Comparison of ENCODE assay signal across 25 cellular contexts in genomic region chr4:167838686-167839085, GRCh38.
A peak's percentile ranks its signal among the peaks of the same experiment; 100 is the strongest.
DNase-seq lines count a peak whose midpoint lies in the region; ATAC-seq, FAIRE-seq and TF ChIP-seq lines count a peak whose summit lies in the region.
"Had no signal": no experiment of that assay in that cellular context is flagged by ENCODE, and none has a peak within 500 bp of the region (broad histone marks: within the 10 kb centered on the region; RNA-seq: fewer than 3 reads in every experiment).

No MANE protein-coding gene starts in this region.

- H3K4me3 ChIP-seq in astrocyte (ENCODE audit: insufficient read depth, low read depth, low read length), result no peak overlapping the region
- H3K4me3 ChIP-seq in fibroblast of lung (replicated peaks in 1 of 4; ENCODE audit: control extremely low read depth in 1 of 4, insufficient read depth in 1 of 4, low read depth in 3 of 4, low read length in 4 of 4), result no peak overlapping the region
- H3K4me3 ChIP-seq in SK-N-SH (ENCODE audit: low read depth in 2 of 2, low read length in 1 of 2), result no peak overlapping the region
- H3K4me3 ChIP-seq: BLaER1, GM23248 had no signal

- peaks cover 1% of the 10 kb centered on the region for H3K9me3 Mint-ChIP-seq in astrocyte (ENCODE audit: unreplicated experiment)
- peaks cover 4% of the 10 kb centered on the region for H3K9me3 Mint-ChIP-seq in activated naive CD8-positive, alpha-beta T cell treated with anti-CD3 and anti-CD28 coated beads, Interleukin-2, amount 50 U/mL, for 24 hours

- no peaks in the 10 kb centered on the region for H3K36me3 Mint-ChIP-seq in astrocyte (ENCODE audit: low read depth, unreplicated experiment)
- H3K36me3 Mint-ChIP-seq in activated naive CD8-positive, alpha-beta T cell treated with anti-CD3 and anti-CD28 coated beads, Interleukin-2, amount 50 U/mL, for 24 hours (ENCODE audit: low read depth), result no peaks in the 10 kb centered on the region
- H3K36me3 Mint-ChIP-seq: CD4-positive, CD25-positive, alpha-beta regulatory T cell had no signal

- no peaks in the 10 kb centered on the region for H3F3A ChIP-seq in SK-N-SH (replicated peaks; ENCODE audit: insufficient read depth)

- H4K20me1 ChIP-seq in astrocyte (ENCODE audit: insufficient read depth, low read length) (no peaks in the 10 kb centered on the region), fibroblast of lung (ENCODE audit: control insufficient read depth, extremely low read depth, insufficient read depth, low read length) (no peaks in the 10 kb centered on the region), SK-N-SH (ENCODE audit: insufficient read depth) (no peaks in the 10 kb centered on the region)
- H4K20me1 ChIP-seq: BLaER1 had no signal

- FAIRE-seq in astrocyte (lab: Jason Lieb, UNC) (no peak), HTR-8/SVneo (lab: Jason Lieb, UNC) (no peak)
- FAIRE-seq: GM18507 had no signal

- TF ChIP-seq EP300 in SK-N-SH (IDR thresholded peaks at IDR 0.05; ENCODE audit: borderline replicate concordance in 1 of 2, low read depth in 1 of 2, low read length in 1 of 2), result no peak

- POLR2A ChIA-PET in SK-N-SH (lab: Yijun Ruan, JAX), result no interaction called here

- no peaks in the 10 kb centered on the region for H3K9me2 ChIP-seq in SK-N-SH

- no peak for ATAC-seq in activated naive CD8-positive, alpha-beta T cell treated with anti-CD3 and anti-CD28 coated beads, Interleukin-2, amount 50 U/mL, for 24 hours
- no peak for ATAC-seq in HG02884 (IDR thresholded peaks at IDR 0.05; ENCODE audit: unreplicated experiment)
- ATAC-seq: PC-3, SK-N-SH treated with all-trans-retinoic acid at 6 μM for 48 hours had no signal

- TF ChIP-seq CTCF in astrocyte (IDR thresholded peaks at IDR 0.05; ENCODE audit: insufficient read depth, low read depth, low read length) (no peak), fibroblast of lung (conservative IDR thresholded peaks at IDR 0.05 in 1 of 2, IDR thresholded peaks at IDR 0.05 in 1 of 2; ENCODE audit: low read depth in 1 of 2, low read length in 2 of 2) (no peak), SK-N-SH (IDR thresholded peaks at IDR 0.05) (no peak)

- H3K4me2 ChIP-seq in astrocyte (ENCODE audit: low read length) (no peak overlapping the region), fibroblast of lung (ENCODE audit: extremely low read depth, insufficient read depth, low read length) (no peak overlapping the region), SK-N-SH (no peak overlapping the region)
- H3K4me2 ChIP-seq: BLaER1 had no signal

- no peak overlapping the region for H3K27ac ChIP-seq in astrocyte (ENCODE audit: low read depth, low read length)
- no peak overlapping the region for H3K27ac ChIP-seq in fibroblast of lung (ENCODE audit: insufficient read depth, low read length)
- H3K27ac ChIP-seq in SK-N-SH (ENCODE audit: low read depth in 2 of 2, low read length in 1 of 2), result no peak overlapping the region
- H3K27ac ChIP-seq: BLaER1, GM23248 had no signal

- H3K4me1 ChIP-seq in astrocyte (ENCODE audit: insufficient read depth, low read length) (no peaks in the 10 kb centered on the region), fibroblast of lung (ENCODE audit: control insufficient read depth, extremely low read depth, insufficient read depth, low read length) (no peaks in the 10 kb centered on the region), SK-N-SH (ENCODE audit: control insufficient read depth in 1 of 2, insufficient read depth in 2 of 2, low read depth in 1 of 2, low read length in 1 of 2) (no peaks in the 10 kb centered on the region)
- H3K4me1 ChIP-seq: BLaER1 had no signal

- H3K27me3 Mint-ChIP-seq in astrocyte (ENCODE audit: low read depth, unreplicated experiment), result peaks cover 1% of the 10 kb centered on the region
- no peaks in the 10 kb centered on the region for H3K27me3 Mint-ChIP-seq in activated naive CD8-positive, alpha-beta T cell treated with anti-CD3 and anti-CD28 coated beads, Interleukin-2, amount 50 U/mL, for 24 hours
- H3K27me3 Mint-ChIP-seq: CD4-positive, CD25-positive, alpha-beta regulatory T cell had no signal

- no peak overlapping the region for H3K27ac Mint-ChIP-seq in astrocyte (ENCODE audit: unreplicated experiment)
- H3K27ac Mint-ChIP-seq in activated naive CD8-positive, alpha-beta T cell treated with anti-CD3 and anti-CD28 coated beads, Interleukin-2, amount 50 U/mL, for 24 hours, result no peak overlapping the region
- H3K27ac Mint-ChIP-seq: CD4-positive, CD25-positive, alpha-beta regulatory T cell had no signal

- H3K27me3 ChIP-seq in astrocyte (ENCODE audit: insufficient read depth, low read length) (no peaks in the 10 kb centered on the region), fibroblast of lung (ENCODE audit: control insufficient read depth, insufficient read depth, low read length) (no peaks in the 10 kb centered on the region), SK-N-SH (ENCODE audit: insufficient read depth) (peaks cover 3% of the 10 kb centered on the region; the same call in 1 of the 2 replicates)
- H3K27me3 ChIP-seq: BLaER1 had no signal

- no peak overlapping the region for H3K4me3 Mint-ChIP-seq in astrocyte (ENCODE audit: unreplicated experiment)
- no peak overlapping the region for H3K4me3 Mint-ChIP-seq in activated naive CD8-positive, alpha-beta T cell treated with anti-CD3 and anti-CD28 coated beads, Interleukin-2, amount 50 U/mL, for 24 hours
- H3K4me3 Mint-ChIP-seq: CD4-positive, CD25-positive, alpha-beta regulatory T cell had no signal

- CTCF ChIA-PET in SK-N-SH (lab: Yijun Ruan, JAX), result no interaction called here

- H3K9ac ChIP-seq in astrocyte (ENCODE audit: low read length) (no peak overlapping the region), fibroblast of lung (ENCODE audit: insufficient read depth, low read length) (no peak overlapping the region), SK-N-SH (no peak overlapping the region)
- H3K9ac ChIP-seq: BLaER1, GM23248 had no signal

- H3K9me3 ChIP-seq in astrocyte (ENCODE audit: insufficient read depth, low read depth, low read length) (no peaks in the 10 kb centered on the region), fibroblast of lung (ENCODE audit: control insufficient read depth, insufficient read depth, low read depth, low read length) (no peaks in the 10 kb centered on the region), SK-N-SH (no peaks in the 10 kb centered on the region)
- H3K9me3 ChIP-seq: BLaER1 had no signal

- DNase-seq in ELR (ENCODE audit: low read depth), result peak; percentile 31
- DNase-seq in astrocyte (ENCODE audit: low read depth), result peak; percentile 10
- DNase-seq in fibroblast of lung (ENCODE audit: low read depth in 2 of 2), result peak; percentile 15 to 32
- peak; percentile 24 for DNase-seq in non-pigmented ciliary epithelial cell (ENCODE audit: low read depth)
- DNase-seq in SK-N-SH, result no peak
- no peak for DNase-seq in activated naive CD8-positive, alpha-beta T cell treated with anti-CD3 and anti-CD28 coated beads, Interleukin-2, amount 50 U/mL, for 24 hours
- DNase-seq in HTR-8/SVneo (ENCODE audit: insufficient read length, low spot score), result no peak
- DNase-seq: CD4-positive, CD25-positive, alpha-beta regulatory T cell; DMS153; DND-41; GM23248; H7; NCI-H1092 treated with DMSO at 0.1 percent for 48 hours; NCI-H146; NCI-H1930; NCI-H2107; NCI-H446 treated with DMSO at 0.1 percent for 48 hours; NCI-H526; NCI-H82; NK-92 treated with Interleukin-12 subunit alpha and Interleukin-12 subunit beta, amount 100 ng/mL, for 24 hours; PC-3 had no signal

- H3K4me1 Mint-ChIP-seq in astrocyte (ENCODE audit: low read depth, unreplicated experiment), result no peaks in the 10 kb centered on the region
- no peaks in the 10 kb centered on the region for H3K4me1 Mint-ChIP-seq in activated naive CD8-positive, alpha-beta T cell treated with anti-CD3 and anti-CD28 coated beads, Interleukin-2, amount 50 U/mL, for 24 hours
- H3K4me1 Mint-ChIP-seq: CD4-positive, CD25-positive, alpha-beta regulatory T cell had no signal

- H3K36me3 ChIP-seq in astrocyte (ENCODE audit: insufficient read depth, low read length), result no peaks in the 10 kb centered on the region
- H3K36me3 ChIP-seq in fibroblast of lung (ENCODE audit: control insufficient read depth, insufficient read depth, low read length), result no peaks in the 10 kb centered on the region
- no peaks in the 10 kb centered on the region for H3K36me3 ChIP-seq in SK-N-SH (replicated peaks in 1 of 2; ENCODE audit: control insufficient read depth in 1 of 2, insufficient read depth in 2 of 2, low read length in 1 of 2)
- H3K36me3 ChIP-seq: BLaER1 had no signal

- WGBS in SK-N-SH (ENCODE audit: low lambda C conversion rate), result 20% methylated on average over 1 of the region's 1 CpG

- H2AFZ ChIP-seq in astrocyte (ENCODE audit: low read depth, low read length) (no peak overlapping the region), fibroblast of lung (ENCODE audit: low read length) (no peak overlapping the region), SK-N-SH (ENCODE audit: low read depth) (no peak overlapping the region)
- H2AFZ ChIP-seq: GM23248 had no signal

- no peak for TF ChIP-seq RAD21 in SK-N-SH (IDR thresholded peaks at IDR 0.05; ENCODE audit: low read length)

- H3K79me2 ChIP-seq in astrocyte (ENCODE audit: insufficient read depth, low read length), result no peaks in the 10 kb centered on the region
- H3K79me2 ChIP-seq in fibroblast of lung (ENCODE audit: control insufficient read depth, insufficient read depth, low read length), result no peaks in the 10 kb centered on the region
- no peaks in the 10 kb centered on the region for H3K79me2 ChIP-seq in SK-N-SH (ENCODE audit: insufficient read depth)

TF ChIP-seq in SK-N-SH, 30 proteins besides CTCF, POLR2A, EP300 and RAD21:
- TF ChIP-seq IRF3 (IDR thresholded peaks at IDR 0.05; ENCODE audit: low read depth, low read length), result no peak
- TF ChIP-seq FOXM1 (IDR thresholded peaks at IDR 0.05; ENCODE audit: low read depth), result no peak
- TF ChIP-seq RFX5 (IDR thresholded peaks at IDR 0.05; ENCODE audit: low read length), result no peak
- no peak for TF ChIP-seq FOSL2 (IDR thresholded peaks at IDR 0.05; ENCODE audit: borderline replicate concordance, low read depth)
- no peak for TF ChIP-seq GATA2 (CRISPR knock-in tag; IDR thresholded peaks at IDR 0.05)

Comparison
In these comparisons a context has a peak if more than half of its experiments do, and no peak if none do; other contexts are left out.
1. DNase-seq: peak in ELR (single experiment), astrocyte (single experiment), fibroblast of lung (2 of 2) and non-pigmented ciliary epithelial cell (single experiment); none in SK-N-SH (single experiment), activated naive CD8-positive, alpha-beta T cell treated with anti-CD3 and anti-CD28 coated beads, Interleukin-2, amount 50 U/mL, for 24 hours (single experiment) and HTR-8/SVneo (single experiment).